Comparison of ENCODE assay signal across 13 cellular contexts in genomic region chr4:8044699-8045098, GRCh38.
DNase-seq lines count a peak whose midpoint lies in the region; ATAC-seq, FAIRE-seq and TF ChIP-seq lines count a peak whose summit lies in the region.
"Had no signal": no experiment of that assay in that cellular context is flagged by ENCODE, and none has a peak within 500 bp of the region (broad histone marks: within the 10 kb centered on the region; RNA-seq: fewer than 3 reads in every experiment).

No MANE protein-coding gene starts in this region.

- DNase-seq in HepG2 (ENCODE audit: low spot score) = no peak
- DNase-seq in right lobe of liver = no peak
- peak; percentile 54 for DNase-seq in NCI-H2227 treated with DMSO at 0.1 percent for 48 hours (lab: John Stamatoyannopoulos, UW)
- DNase-seq in endodermal cell = no peak
- DNase-seq in effector memory CD4-positive, alpha-beta T cell = no peak
- DNase-seq in AG08396 (ENCODE audit: low spot score) = no peak
- DNase-seq in H54 (ENCODE audit: insufficient read length, low spot score) = no peak
- DNase-seq in HTR-8/SVneo (ENCODE audit: insufficient read length, low spot score) = no peak
- DNase-seq: activated CD4-positive, alpha-beta T cell treated with anti-CD3 and anti-CD28 coated beads, Interleukin-2, amount 50 U/mL, for 48 hours; activated naive CD4-positive, alpha-beta T cell treated with Interleukin-2 at 50 U/mL for 16 hours; DND-41 had no signal

- H3K27ac ChIP-seq in HepG2 (ENCODE audit: extremely low read length, insufficient read depth, low read length) (no peak overlapping the region), right lobe of liver (no peak overlapping the region), endodermal cell (ENCODE audit: low read depth, low read length) (peak overlapping the region; percentile 57)
- no peak overlapping the region for H3K27ac ChIP-seq in effector memory CD4-positive, alpha-beta T cell (ENCODE audit: insufficient read depth, low read length, poor library complexity, severe bottlenecking)
- H3K27ac ChIP-seq: A549 had no signal

- no peaks in the 10 kb centered on the region for H4K20me1 ChIP-seq in HepG2 (ENCODE audit: insufficient read depth, low read length)

- H3K9me3 Mint-ChIP-seq in endodermal cell = no peaks in the 10 kb centered on the region
- H3K9me3 Mint-ChIP-seq: mesothelial cell of epicardium had no signal

- no TSS peak for BruUV-seq in HepG2 (replicated peaks; lab: Mats Ljungman, UMichigan)

- no peak for TF ChIP-seq EP300 in HepG2 (IDR thresholded peaks at IDR 0.05; ENCODE audit: low read depth in 2 of 2, low read length in 2 of 2)
- TF ChIP-seq EP300 in HepG2 (CRISPR knock-in tag; IDR thresholded peaks at IDR 0.05; ENCODE audit: borderline replicate concordance) = no peak

- H3K4me3 Mint-ChIP-seq in endodermal cell = no peak overlapping the region
- H3K4me3 Mint-ChIP-seq: mesothelial cell of epicardium had no signal

- no peaks in the 10 kb centered on the region for H3K79me2 ChIP-seq in HepG2 (ENCODE audit: insufficient read depth, low read length)

- H3K27me3 ChIP-seq in HepG2 (ENCODE audit: control insufficient read depth in 1 of 2, insufficient read depth in 2 of 2, low read length in 2 of 2) (peaks cover 8 to 39% of the 10 kb centered on the region in 2 experiments; a peak in 4 of 5 replicates), right lobe of liver (no peaks in the 10 kb centered on the region), endodermal cell (ENCODE audit: control insufficient read depth, insufficient read depth, low read length, poor library complexity, severe bottlenecking) (no peaks in the 10 kb centered on the region)
- H3K27me3 ChIP-seq in effector memory CD4-positive, alpha-beta T cell (replicated peaks; ENCODE audit: control insufficient read depth, insufficient read depth, low read length, poor library complexity, severe bottlenecking) = no peaks in the 10 kb centered on the region

- TF ChIP-seq CTCF in HepG2 (CRISPR knock-in tag; IDR thresholded peaks at IDR 0.05) (no peak), right lobe of liver (IDR thresholded peaks at IDR 0.05) (no peak), endodermal cell (conservative IDR thresholded peaks at IDR 0.05) (no peak)

- H3K36me3 ChIP-seq in HepG2 (replicated peaks in 1 of 2; ENCODE audit: control insufficient read depth in 1 of 2, insufficient read depth in 2 of 2, low read length in 2 of 2) = no peaks in the 10 kb centered on the region
- no peaks in the 10 kb centered on the region for H3K36me3 ChIP-seq in right lobe of liver
- H3K36me3 ChIP-seq in endodermal cell (ENCODE audit: control insufficient read depth, insufficient read depth, low read length) = no peaks in the 10 kb centered on the region
- no peaks in the 10 kb centered on the region for H3K36me3 ChIP-seq in effector memory CD4-positive, alpha-beta T cell (ENCODE audit: control insufficient read depth, insufficient read depth, low read length)

- H2AFZ ChIP-seq in HepG2 (ENCODE audit: low read length) = no peak overlapping the region

- ATAC-seq in HepG2 (no peak), right lobe of liver (no peak)
- ATAC-seq: A549 had no signal

- no peak for TF ChIP-seq RAD21 in HepG2 (CRISPR knock-in tag; IDR thresholded peaks at IDR 0.05)

- no peaks in the 10 kb centered on the region for H3K36me3 Mint-ChIP-seq in endodermal cell (ENCODE audit: low read depth)
- H3K36me3 Mint-ChIP-seq: mesothelial cell of epicardium had no signal

- no peak overlapping the region; the same call in 1 of the 2 replicates for H3K4me2 ChIP-seq in HepG2 (ENCODE audit: low read depth, low read length)
- H3K4me2 ChIP-seq: A549 had no signal

- intact Hi-C loops in HepG2 (cut with micrococcal nuclease; ENCODE audit: unreplicated experiment) (no loop called here), right lobe of liver (cut with DNase I) (no loop called here)

- H3K9me3 ChIP-seq in HepG2 (ENCODE audit: low read length) = no peaks in the 10 kb centered on the region
- no peaks in the 10 kb centered on the region for H3K9me3 ChIP-seq in right lobe of liver
- H3K9me3 ChIP-seq in endodermal cell (ENCODE audit: control insufficient read depth, low read length) = no peaks in the 10 kb centered on the region
- no peaks in the 10 kb centered on the region for H3K9me3 ChIP-seq in effector memory CD4-positive, alpha-beta T cell (ENCODE audit: control insufficient read depth, low read length)
- H3K9me3 ChIP-seq: A549 had no signal

- no peaks in the 10 kb centered on the region for H3K27me3 Mint-ChIP-seq in endodermal cell (ENCODE audit: insufficient read depth)

- no peak for TF ChIP-seq POLR2A in HepG2 (IDR thresholded peaks at IDR 0.05; ENCODE audit: insufficient read depth in 1 of 2, low read depth in 2 of 2, low read length in 2 of 2)
- no peak for TF ChIP-seq POLR2A in right lobe of liver (IDR thresholded peaks at IDR 0.05)
- TF ChIP-seq POLR2A in H54 (IDR thresholded peaks at IDR 0.05; ENCODE audit: low read depth, low read length) = no peak

- peak overlapping the region; percentile 24 for H3K27ac Mint-ChIP-seq in endodermal cell
- H3K27ac Mint-ChIP-seq: mesothelial cell of epicardium had no signal

- H3K4me1 ChIP-seq in HepG2 (ENCODE audit: insufficient read depth, low read length) (peaks cover 63% of the 10 kb centered on the region), right lobe of liver (no peaks in the 10 kb centered on the region), endodermal cell (ENCODE audit: control insufficient read depth, insufficient read depth, low read length) (no peaks in the 10 kb centered on the region)
- H3K4me1 ChIP-seq in effector memory CD4-positive, alpha-beta T cell (ENCODE audit: control insufficient read depth, insufficient read depth, low read length, poor library complexity, severe bottlenecking) = no peaks in the 10 kb centered on the region
- H3K4me1 ChIP-seq: A549 had no signal

- POLR2A ChIA-PET in HepG2 (lab: Yijun Ruan, JAX) = no interaction called here

- H3K9ac ChIP-seq in HepG2 (ENCODE audit: insufficient read depth, low read depth, low read length) (no peak overlapping the region), endodermal cell (ENCODE audit: extremely low read depth, low read length, poor library complexity, severe bottlenecking) (no peak overlapping the region)

- CTCF ChIA-PET in HepG2 (lab: Yijun Ruan, JAX; ENCODE audit: low intra/inter-chr PET ratio, low total read pairs) = no interaction called here

- in situ Hi-C loops in HepG2 (cut with HindIII; ENCODE audit: extremely low pct_ligation_motif_present, low pct_unique_long_range_greater_than_20kb) = no loop called here

- no peak for FAIRE-seq in HepG2 (lab: Jason Lieb, UNC)
- FAIRE-seq in H54 (lab: Jason Lieb, UNC) = no peak
- no peak for FAIRE-seq in HTR-8/SVneo (lab: Jason Lieb, UNC)
- FAIRE-seq: A549 had no signal

- peaks cover 16% of the 10 kb centered on the region for H3K4me1 Mint-ChIP-seq in endodermal cell

- H3K4me3 ChIP-seq in HepG2 (replicated peaks in 1 of 3; ENCODE audit: insufficient read depth in 1 of 3, low read depth in 2 of 3, low read length in 3 of 3) = no peak overlapping the region
- H3K4me3 ChIP-seq in right lobe of liver = no peak overlapping the region
- H3K4me3 ChIP-seq in endodermal cell (ENCODE audit: low read length) = no peak overlapping the region
- no peak overlapping the region for H3K4me3 ChIP-seq in effector memory CD4-positive, alpha-beta T cell (ENCODE audit: insufficient read depth, low read depth, low read length, poor library complexity, severe bottlenecking)
- H3K4me3 ChIP-seq: A549 had no signal

- 9% methylated on average over 15 of the region's 15 CpGs for WGBS in HepG2 (ENCODE audit: low lambda C conversion rate)
- 20% methylated on average over 4 of the region's 15 CpGs for WGBS in right lobe of liver (ENCODE audit: insufficient coverage, low coverage, low lambda C conversion rate, missing lambda C conversion rate)
- WGBS in endodermal cell (ENCODE audit: insufficient coverage in 1 of 2, insufficient read length in 1 of 2), 2 experiments = 75 to 83% methylated on average over 12 to 15 of the region's 15 CpGs

TF ChIP-seq in HepG2, 621 proteins besides CTCF, POLR2A, EP300 and RAD21 (continues in another document):
- TF ChIP-seq, protein P1, sequence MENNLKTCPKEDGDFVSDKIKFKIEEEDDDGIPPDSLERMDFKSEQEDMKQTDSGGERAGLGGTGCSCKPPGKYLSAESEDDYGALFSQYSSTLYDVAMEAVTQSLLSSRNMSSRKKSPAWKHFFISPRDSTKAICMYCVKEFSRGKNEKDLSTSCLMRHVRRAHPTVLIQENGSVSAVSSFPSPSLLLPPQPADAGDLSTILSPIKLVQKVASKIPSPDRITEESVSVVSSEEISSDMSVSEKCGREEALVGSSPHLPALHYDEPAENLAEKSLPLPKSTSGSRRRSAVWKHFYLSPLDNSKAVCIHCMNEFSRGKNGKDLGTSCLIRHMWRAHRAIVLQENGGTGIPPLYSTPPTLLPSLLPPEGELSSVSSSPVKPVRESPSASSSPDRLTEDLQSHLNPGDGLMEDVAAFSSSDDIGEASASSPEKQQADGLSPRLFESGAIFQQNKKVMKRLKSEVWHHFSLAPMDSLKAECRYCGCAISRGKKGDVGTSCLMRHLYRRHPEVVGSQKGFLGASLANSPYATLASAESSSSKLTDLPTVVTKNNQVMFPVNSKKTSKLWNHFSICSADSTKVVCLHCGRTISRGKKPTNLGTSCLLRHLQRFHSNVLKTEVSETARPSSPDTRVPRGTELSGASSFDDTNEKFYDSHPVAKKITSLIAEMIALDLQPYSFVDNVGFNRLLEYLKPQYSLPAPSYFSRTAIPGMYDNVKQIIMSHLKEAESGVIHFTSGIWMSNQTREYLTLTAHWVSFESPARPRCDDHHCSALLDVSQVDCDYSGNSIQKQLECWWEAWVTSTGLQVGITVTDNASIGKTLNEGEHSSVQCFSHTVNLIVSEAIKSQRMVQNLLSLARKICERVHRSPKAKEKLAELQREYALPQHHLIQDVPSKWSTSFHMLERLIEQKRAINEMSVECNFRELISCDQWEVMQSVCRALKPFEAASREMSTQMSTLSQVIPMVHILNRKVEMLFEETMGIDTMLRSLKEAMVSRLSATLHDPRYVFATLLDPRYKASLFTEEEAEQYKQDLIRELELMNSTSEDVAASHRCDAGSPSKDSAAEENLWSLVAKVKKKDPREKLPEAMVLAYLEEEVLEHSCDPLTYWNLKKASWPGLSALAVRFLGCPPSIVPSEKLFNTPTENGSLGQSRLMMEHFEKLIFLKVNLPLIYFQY (CRISPR knock-in tag; IDR thresholded peaks at IDR 0.05; ENCODE audit: borderline replicate concordance) = no peak
- TF ChIP-seq TBX2 (CRISPR knock-in tag; IDR thresholded peaks at IDR 0.05; ENCODE audit: borderline replicate concordance) = 0 out of 2 replicates have a peak, but pooled peaks have one; percentile 19
- TF ChIP-seq, protein P2, sequence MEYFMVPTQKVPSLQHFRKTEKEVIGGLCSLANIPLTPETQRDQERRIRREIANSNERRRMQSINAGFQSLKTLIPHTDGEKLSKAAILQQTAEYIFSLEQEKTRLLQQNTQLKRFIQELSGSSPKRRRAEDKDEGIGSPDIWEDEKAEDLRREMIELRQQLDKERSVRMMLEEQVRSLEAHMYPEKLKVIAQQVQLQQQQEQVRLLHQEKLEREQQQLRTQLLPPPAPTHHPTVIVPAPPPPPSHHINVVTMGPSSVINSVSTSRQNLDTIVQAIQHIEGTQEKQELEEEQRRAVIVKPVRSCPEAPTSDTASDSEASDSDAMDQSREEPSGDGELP (IDR thresholded peaks at IDR 0.05; ENCODE audit: borderline replicate concordance, low read depth) = peak; percentile 65; the same call in 1 of the 2 replicates
